21 cellular contexts compared by ENCODE assay signal in genomic region chr11:120501440-120501839, GRCh38. TPM values are rescaled to one million over a fixed set of nuclear protein-coding genes. Genes with fewer than 3 reads are reported as not detected.
"Had no signal": no experiment of that assay in that cellular context is flagged by ENCODE, and none has a peak within 500 bp of the region (broad histone marks: within the 10 kb centered on the region; RNA-seq: fewer than 3 reads in every experiment).

No MANE protein-coding gene starts in this region.

- H3K4me1 ChIP-seq: lower lobe of right lung, upper lobe of left lung had no signal

- H3K9me3 Mint-ChIP-seq: activated naive CD8-positive, alpha-beta T cell treated with anti-CD3 and anti-CD28 coated beads for 36 hours; activated T-cell treated with anti-CD3 and anti-CD28 coated beads, Interleukin-2, amount 50 U/mL, for 24 hours; activated T-helper 2 cell treated with anti-CD3 and anti-CD28 coated beads, Interferon-gamma antibody, Interleukin-2, Interleukin-4, amounts not matched to agents 10 μg/mL and 5 μg/mL and 100 μg/mL, durations not matched to agents 14 hours and 24 hours and 36 hours; effector memory CD8-positive, alpha-beta T cell; naive B cell; T-cell had no signal

- H3K4me3 ChIP-seq: dorsolateral prefrontal cortex, heart right ventricle, lower lobe of right lung, thoracic aorta, upper lobe of left lung had no signal

- H3K27ac Mint-ChIP-seq: activated naive CD8-positive, alpha-beta T cell treated with anti-CD3 and anti-CD28 coated beads for 36 hours; activated T-cell treated with anti-CD3 and anti-CD28 coated beads, Interleukin-2, amount 50 U/mL, for 24 hours; activated T-helper 2 cell treated with anti-CD3 and anti-CD28 coated beads, Interferon-gamma antibody, Interleukin-2, Interleukin-4, amounts not matched to agents 10 μg/mL and 5 μg/mL and 100 μg/mL, durations not matched to agents 14 hours and 24 hours and 36 hours; effector memory CD8-positive, alpha-beta T cell; naive B cell; T-cell had no signal

- H3K36me3 ChIP-seq: heart right ventricle, lower lobe of right lung, thoracic aorta, upper lobe of left lung had no signal

- H3K4me3 Mint-ChIP-seq: activated naive CD8-positive, alpha-beta T cell treated with anti-CD3 and anti-CD28 coated beads for 36 hours; activated T-cell treated with anti-CD3 and anti-CD28 coated beads, Interleukin-2, amount 50 U/mL, for 24 hours; effector memory CD8-positive, alpha-beta T cell; naive B cell; T-cell had no signal

- DNase-seq: activated naive CD4-positive, alpha-beta T cell treated with Interleukin-2 at 50 U/mL for 16 hours; activated naive CD8-positive, alpha-beta T cell treated with anti-CD3 and anti-CD28 coated beads for 36 hours; activated T-cell treated with anti-CD3 and anti-CD28 coated beads, Interleukin-2, amount 50 U/mL, for 24 hours; central memory CD4-positive, alpha-beta T cell; dorsolateral prefrontal cortex; effector memory CD8-positive, alpha-beta T cell; heart right ventricle; kidney; lower lobe of right lung; naive B cell; occipital lobe; posterior cingulate gyrus; retina; stimulated activated CD4-positive, alpha-beta T cell treated with anti-CD3 and anti-CD28 coated beads, Interleukin-4, amount 100 ng/mL, for 1 hour; stimulated activated naive CD4-positive, alpha-beta T cell; T-cell; T-helper 9 cell; upper lobe of left lung had no signal

- H3K4me1 Mint-ChIP-seq: activated naive CD8-positive, alpha-beta T cell treated with anti-CD3 and anti-CD28 coated beads for 36 hours; naive B cell; T-cell had no signal

- ATAC-seq: effector memory CD8-positive, alpha-beta T cell; left lobe of liver; lower lobe of right lung; T-cell had no signal

- H3K36me3 Mint-ChIP-seq: activated naive CD8-positive, alpha-beta T cell treated with anti-CD3 and anti-CD28 coated beads for 36 hours; naive B cell; T-cell had no signal

- H3K9me3 ChIP-seq: heart right ventricle, lower lobe of right lung, thoracic aorta, upper lobe of left lung had no signal

- H3K27ac ChIP-seq: dorsolateral prefrontal cortex, heart right ventricle, lower lobe of right lung, thoracic aorta, upper lobe of left lung had no signal

- H3K27me3 ChIP-seq: upper lobe of left lung had no signal

RNA-seq across cellular contexts. Expression of gene GRIK4, which starts 10.1 kb away (rescaled TPM):
- total RNA-seq: activated T-helper 2 cell treated with anti-CD3 and anti-CD28 coated beads, Interferon-gamma antibody, Interleukin-2, Interleukin-4, amounts not matched to agents 10 μg/mL and 5 μg/mL and 100 μg/mL, durations not matched to agents 14 hours and 24 hours and 36 hours; thoracic aorta had no signal
